8 cellular contexts compared by ENCODE assay signal in genomic region chr2:235170536-235171510, GRCh38.
DNase-seq lines count a peak whose midpoint lies in the region; ATAC-seq and TF ChIP-seq lines count a peak whose summit lies in the region.

No MANE protein-coding gene starts in this region.

- DNase-seq in AG08396 (ENCODE audit: low spot score): peak; percentile 65
- peak; percentile 60 for DNase-seq in IMR-90
- DNase-seq in iPS DF 19.7 (ENCODE audit: low read depth, low spot score): peak; percentile 35
- no peak for DNase-seq in stimulated activated effector memory CD8-positive, alpha-beta T cell treated with anti-CD3 and anti-CD28 coated beads, Interleukin-12 subunit alpha, Interleukin-12 subunit beta, amount 100 ng/mL, for 72 hours (ENCODE audit: low spot score in 2 of 2)
- no peak for DNase-seq in KBM-7
- no peak for DNase-seq in activated naive CD4-positive, alpha-beta T cell treated with anti-CD3 and anti-CD28 coated beads, Interleukin-2, amount 50 U/mL, for 72 hours (ENCODE audit: low spot score in 2 of 2)

- TF ChIP-seq RAD21 in IMR-90 (IDR thresholded peaks at IDR 0.05; ENCODE audit: low read length): no peak

- H3K27ac ChIP-seq in IMR-90 (ENCODE audit: insufficient read depth, low read length): peak overlapping the region; percentile 23; the same call in 1 of the 2 replicates

- H3K36me3 Mint-ChIP-seq in stimulated activated effector memory CD8-positive, alpha-beta T cell treated with anti-CD3 and anti-CD28 coated beads, Interleukin-12 subunit alpha, Interleukin-12 subunit beta, amount 100 ng/mL, for 72 hours: no peaks in the 10 kb centered on the region
- no peaks in the 10 kb centered on the region for H3K36me3 Mint-ChIP-seq in activated naive CD4-positive, alpha-beta T cell treated with anti-CD3 and anti-CD28 coated beads, Interleukin-2, amount 50 U/mL, for 72 hours

- peak overlapping the region; percentile 8; the same call in 1 of the 2 replicates for H3K23ac ChIP-seq in IMR-90 (ENCODE audit: low read depth, low read length)

- H3K9ac ChIP-seq in IMR-90 (ENCODE audit: low read depth, low read length): no peak overlapping the region

- TF ChIP-seq CTCF in IMR-90 (conservative IDR thresholded peaks at IDR 0.05; ENCODE audit: low read depth, low read length): 0 out of 2 replicates have a peak, but pooled peaks have one; percentile 25

- no peak overlapping the region for H3K4me3 Mint-ChIP-seq in stimulated activated effector memory CD8-positive, alpha-beta T cell treated with anti-CD3 and anti-CD28 coated beads, Interleukin-12 subunit alpha, Interleukin-12 subunit beta, amount 100 ng/mL, for 72 hours

- peak overlapping the region; percentile 80 for H2AFZ ChIP-seq in IMR-90 (replicated peaks; ENCODE audit: low read length, poor library complexity)

- no TSS peak for BruUV-seq in IMR-90 (replicated peaks; lab: Mats Ljungman, UMichigan)

- H3K14ac ChIP-seq in IMR-90 (replicated peaks; ENCODE audit: low read depth, low read length): peak overlapping the region; percentile 57

- H3K9me1 ChIP-seq in IMR-90 (ENCODE audit: insufficient read depth, low read length): peaks cover 10% of the 10 kb centered on the region

- H3K4me1 ChIP-seq in IMR-90 (ENCODE audit: control insufficient read depth, insufficient read depth, low read length): peaks cover 12% of the 10 kb centered on the region

- ATAC-seq in IMR-90 (ENCODE audit: low read depth) (peak; percentile 83), SK-N-SH treated with all-trans-retinoic acid at 6 μM for 48 hours (peak; percentile 91), esophagus mucosa (no peak)
- ATAC-seq in stimulated activated effector memory CD8-positive, alpha-beta T cell treated with anti-CD3 and anti-CD28 coated beads, Interleukin-12 subunit alpha, Interleukin-12 subunit beta, amount 100 ng/mL, for 72 hours: no peak
- no peak for ATAC-seq in activated naive CD4-positive, alpha-beta T cell treated with anti-CD3 and anti-CD28 coated beads, Interleukin-2, amount 50 U/mL, for 72 hours

- peak overlapping the region; percentile 71 for H2BK120ac ChIP-seq in IMR-90 (ENCODE audit: low read depth, low read length)

- peak overlapping the region; percentile 53 for H2BK5ac ChIP-seq in IMR-90 (ENCODE audit: low read depth, low read length, poor library complexity, severe bottlenecking)

- WGBS in IMR-90 (ENCODE audit: extremely low coverage in 2 of 2, insufficient read length in 1 of 2), 2 experiments: no CpG with 5 or more reads among the region's 8 CpGs

- H3K4me3 ChIP-seq in IMR-90 (ENCODE audit: insufficient read depth, low read depth, low read length): no peak overlapping the region

- in situ Hi-C loops in IMR-90 (cut with MboI; ENCODE audit: low sequenced_read_pairs) (no loop called here), KBM-7 (cut with MboI; ENCODE audit: low pct_unique_long_range_greater_than_20kb, low sequenced_read_pairs) (no loop called here)

- peak overlapping the region; percentile 24; the same call in 1 of the 2 replicates for H3K56ac ChIP-seq in IMR-90 (ENCODE audit: extremely low read depth, insufficient read depth, low read length)

- peak overlapping the region; percentile 48 for H2AK5ac ChIP-seq in IMR-90 (ENCODE audit: low read depth, low read length)

- POLR2A ChIA-PET in IMR-90 (lab: Charles Lee; ENCODE audit: unreplicated experiment): interaction anchor here (0.5 kb wide), 1 partner anchor 342 kb away, joined by 4 read pairs; no protein-coding TSS in a partner anchor

- H2BK20ac ChIP-seq in IMR-90 (ENCODE audit: low read depth, low read length): peak overlapping the region; percentile 85

- peak overlapping the region; percentile 73 for H3K4ac ChIP-seq in IMR-90 (ENCODE audit: low read depth, low read length)

- peak overlapping the region; percentile 46; the same call in 1 of the 2 replicates for H4K5ac ChIP-seq in IMR-90 (ENCODE audit: low read depth, low read length)

- H2AK9ac ChIP-seq in IMR-90 (replicated peaks; ENCODE audit: low read depth, low read length, poor library complexity): peak overlapping the region; percentile 59

- peak overlapping the region in 1 of 2 experiments; percentile 71; a peak in 2 of 4 replicates for H4K8ac ChIP-seq in IMR-90 (ENCODE audit: low read depth in 2 of 2, low read length in 2 of 2)

- no peaks in the 10 kb centered on the region for H3K79me1 ChIP-seq in IMR-90 (ENCODE audit: low read depth in 1 of 2, low read length in 2 of 2)

- CTCF ChIA-PET in IMR-90 (lab: Yijun Ruan, JAX): interaction anchor here (0.6 to 0.8 kb wide), 3 partner anchors 11 to 160 kb away, joined by 3 to 4 read pairs (median 3); no protein-coding TSS in a partner anchor

- 0 out of 3 replicates have a peak overlapping the region, but pooled peaks have one; percentile 13 for H2BK15ac ChIP-seq in IMR-90 (ENCODE audit: low read depth, low read length)

- H3K4me1 Mint-ChIP-seq in stimulated activated effector memory CD8-positive, alpha-beta T cell treated with anti-CD3 and anti-CD28 coated beads, Interleukin-12 subunit alpha, Interleukin-12 subunit beta, amount 100 ng/mL, for 72 hours: no peaks in the 10 kb centered on the region

- no peak for TF ChIP-seq POLR2A in IMR-90 (IDR thresholded peaks at IDR 0.05; ENCODE audit: low read depth, low read length)

- H4K20me1 ChIP-seq in IMR-90 (ENCODE audit: insufficient read depth, low read length): no peaks in the 10 kb centered on the region

- H3K36me3 ChIP-seq in IMR-90 (ENCODE audit: control insufficient read depth, insufficient read depth, low read length): no peaks in the 10 kb centered on the region

- H3K27ac Mint-ChIP-seq in stimulated activated effector memory CD8-positive, alpha-beta T cell treated with anti-CD3 and anti-CD28 coated beads, Interleukin-12 subunit alpha, Interleukin-12 subunit beta, amount 100 ng/mL, for 72 hours: no peak overlapping the region
- no peak overlapping the region for H3K27ac Mint-ChIP-seq in activated naive CD4-positive, alpha-beta T cell treated with anti-CD3 and anti-CD28 coated beads, Interleukin-2, amount 50 U/mL, for 72 hours

- dilution Hi-C loops in IMR-90 (cut with HindIII; ENCODE audit: low sequenced_read_pairs, unreplicated experiment): no loop called here

- peaks cover 2% of the 10 kb centered on the region; the same call in 1 of the 2 replicates for H3K27me3 ChIP-seq in IMR-90 (ENCODE audit: control insufficient read depth, insufficient read depth, low read length)

- H3K4me2 ChIP-seq in IMR-90 (ENCODE audit: low read depth, low read length): peak overlapping the region; percentile 19

- H4K91ac ChIP-seq in IMR-90 (ENCODE audit: insufficient read depth, low read depth, low read length): peak overlapping the region; percentile 68

- no peaks in the 10 kb centered on the region for H3K9me3 ChIP-seq in IMR-90 (ENCODE audit: control insufficient read depth, insufficient read depth, low read length)

- peak overlapping the region; percentile 66 for H3K18ac ChIP-seq in IMR-90 (ENCODE audit: low read depth, low read length)

- intact Hi-C loops in IMR-90 (cut with micrococcal nuclease): no loop called here

- H3K9me3 Mint-ChIP-seq in stimulated activated effector memory CD8-positive, alpha-beta T cell treated with anti-CD3 and anti-CD28 coated beads, Interleukin-12 subunit alpha, Interleukin-12 subunit beta, amount 100 ng/mL, for 72 hours: no peaks in the 10 kb centered on the region
- peaks cover 5 to 7% of the 10 kb centered on the region in 2 donors for H3K9me3 Mint-ChIP-seq in activated naive CD4-positive, alpha-beta T cell treated with anti-CD3 and anti-CD28 coated beads, Interleukin-2, amount 50 U/mL, for 72 hours

TF ChIP-seq in IMR-90, 13 proteins besides CTCF, POLR2A, EP300 and RAD21 (continues in another document):
- TF ChIP-seq RFX5 (IDR thresholded peaks at IDR 0.05; ENCODE audit: low read depth, low read length): no peak
- TF ChIP-seq MAZ (IDR thresholded peaks at IDR 0.05; ENCODE audit: borderline replicate concordance, low read depth, low read length): no peak
- TF ChIP-seq USF2 (IDR thresholded peaks at IDR 0.05; ENCODE audit: low read depth, low read length): no peak
- TF ChIP-seq MXI1 (IDR thresholded peaks at IDR 0.05; ENCODE audit: borderline replicate concordance, low read depth, low read length): no peak
- TF ChIP-seq MAFK (IDR thresholded peaks at IDR 0.05; ENCODE audit: low read depth, low read length): no peak
- TF ChIP-seq RCOR1 (IDR thresholded peaks at IDR 0.05; ENCODE audit: insufficient replicate concordance, low read length): no peak
- no peak for TF ChIP-seq CHD1 (IDR thresholded peaks at IDR 0.05; ENCODE audit: low read depth, low read length)
- no peak for TF ChIP-seq BHLHE40 (IDR thresholded peaks at IDR 0.05; ENCODE audit: low read depth, low read length)
- no peak for TF ChIP-seq NFE2L2 (IDR thresholded peaks at IDR 0.05; ENCODE audit: low read depth, low read length)

TF ChIP-seq in SK-N-SH treated with all-trans-retinoic acid at 6 μM for 48 hours, 23 proteins besides CTCF, POLR2A, EP300 and RAD21:
- peak; percentile 76 for TF ChIP-seq ZNF70 (CRISPR knock-in tag; IDR thresholded peaks at IDR 0.05)
- TF ChIP-seq TOX (CRISPR knock-in tag; IDR thresholded peaks at IDR 0.05; ENCODE audit: borderline replicate concordance): no peak

Comparison
In these comparisons a context has a peak if more than half of its experiments do, and no peak if none do; other contexts are left out.
1. DNase-seq: peak in AG08396 (single experiment), IMR-90 (single experiment) and iPS DF 19.7 (single experiment); none in stimulated activated effector memory CD8-positive, alpha-beta T cell treated with anti-CD3 and anti-CD28 coated beads, Interleukin-12 subunit alpha, Interleukin-12 subunit beta, amount 100 ng/mL, for 72 hours (0 of 2), KBM-7 (single experiment) and activated naive CD4-positive, alpha-beta T cell treated with anti-CD3 and anti-CD28 coated beads, Interleukin-2, amount 50 U/mL, for 72 hours (0 of 2).
2. ATAC-seq: peak in IMR-90 (single experiment) and SK-N-SH treated with all-trans-retinoic acid at 6 μM for 48 hours (single experiment); none in esophagus mucosa (single experiment), stimulated activated effector memory CD8-positive, alpha-beta T cell treated with anti-CD3 and anti-CD28 coated beads, Interleukin-12 subunit alpha, Interleukin-12 subunit beta, amount 100 ng/mL, for 72 hours (single experiment) and activated naive CD4-positive, alpha-beta T cell treated with anti-CD3 and anti-CD28 coated beads, Interleukin-2, amount 50 U/mL, for 72 hours (0 of 2).